ENCODE assay signal across 20 cellular contexts in the genomic region with DNA sequence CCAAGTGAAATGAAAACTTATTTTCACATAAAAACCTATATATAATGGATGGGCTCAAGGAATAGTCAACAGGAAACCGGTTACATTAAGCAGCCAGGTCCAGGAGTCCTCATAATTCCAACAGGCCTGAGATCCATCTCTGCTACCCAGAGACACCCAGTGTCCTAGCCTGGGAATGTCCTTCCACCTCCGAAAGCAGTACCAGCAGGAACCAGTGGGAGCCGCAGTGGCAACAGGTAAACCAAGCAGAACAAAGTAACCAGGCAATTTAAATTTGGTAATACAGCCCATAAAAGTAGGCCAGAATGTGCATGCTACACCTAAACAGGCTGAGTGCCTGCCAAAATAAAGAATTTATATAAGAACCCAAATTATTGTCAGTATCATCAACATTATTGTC.
DNase-seq lines count a peak whose midpoint lies in the region; ATAC-seq and TF ChIP-seq lines count a peak whose summit lies in the region.
"Had no signal": no experiment of that assay in that cellular context is flagged by ENCODE, and none has a peak within 500 bp of the region (broad histone marks: within the 10 kb centered on the region; RNA-seq: fewer than 3 reads in every experiment).

No MANE protein-coding gene starts in this region.

- no peak for TF ChIP-seq EP300 in SK-N-SH (IDR thresholded peaks at IDR 0.05; ENCODE audit: borderline replicate concordance in 1 of 2, low read depth in 1 of 2, low read length in 1 of 2)

- DNase-seq in ELF-1 (ENCODE audit: low read depth, low spot score) (peak; percentile 3), HT1080 (ENCODE audit: low read depth) (peak; percentile 37), SK-N-SH (no peak), kidney tubule cell (ENCODE audit: low spot score) (peak; percentile 2), DMS79 treated with DMSO at 0.1 percent for 48 hours (lab: John Stamatoyannopoulos, UW) (no peak), posterior vena cava (ENCODE audit: low spot score) (no peak)
- DNase-seq: activated CD4-positive, alpha-beta T cell treated with anti-CD3 and anti-CD28 coated beads for 36 hours; CD4-positive, alpha-beta memory T cell; erythroblast; naive B cell; NCI-H187; posterior cingulate gyrus; stimulated activated CD4-positive, alpha-beta T cell treated with anti-CD3 and anti-CD28 coated beads, Interleukin-4, amount 100 ng/mL, for 1 hour; T-helper 9 cell; upper lobe of right lung had no signal

- TF ChIP-seq CTCF in SK-N-SH (IDR thresholded peaks at IDR 0.05) = peak; percentile 26

- no peak overlapping the region for H3K9ac ChIP-seq in SK-N-SH

- H2AFZ ChIP-seq in SK-N-SH (ENCODE audit: low read depth) = no peak overlapping the region

- H3K79me2 ChIP-seq in SK-N-SH (ENCODE audit: insufficient read depth) = no peaks in the 10 kb centered on the region

- no peaks in the 10 kb centered on the region for H3K9me3 ChIP-seq in SK-N-SH
- H3K9me3 ChIP-seq: gastroesophageal sphincter, upper lobe of right lung had no signal

- ATAC-seq in GM19395 (IDR thresholded peaks at IDR 0.05; ENCODE audit: unreplicated experiment) = no peak
- ATAC-seq in HG03108 (IDR thresholded peaks at IDR 0.05; ENCODE audit: unreplicated experiment) = no peak
- ATAC-seq: activated CD4-positive, alpha-beta T cell treated with anti-CD3 and anti-CD28 coated beads for 36 hours; gastroesophageal sphincter; upper lobe of right lung had no signal

- POLR2A ChIA-PET in SK-N-SH (lab: Yijun Ruan, JAX) = no interaction called here

- H3K4me3 ChIP-seq in SK-N-SH (ENCODE audit: low read depth in 2 of 2, low read length in 1 of 2) = no peak overlapping the region
- H3K4me3 ChIP-seq: gastroesophageal sphincter, SK-N-MC, skin epidermis, upper lobe of right lung had no signal

- no peak overlapping the region for H3K4me2 ChIP-seq in SK-N-SH

- H3K27me3 ChIP-seq in SK-N-SH (ENCODE audit: insufficient read depth) = no peaks in the 10 kb centered on the region
- H3K27me3 ChIP-seq: gastroesophageal sphincter, upper lobe of right lung had no signal

- H3K9me2 ChIP-seq in SK-N-SH = no peaks in the 10 kb centered on the region

- no peak for TF ChIP-seq RAD21 in SK-N-SH (IDR thresholded peaks at IDR 0.05; ENCODE audit: low read length)

- no peak overlapping the region for H3K27ac ChIP-seq in SK-N-SH (ENCODE audit: low read depth in 2 of 2, low read length in 1 of 2)
- H3K27ac ChIP-seq: gastroesophageal sphincter, SK-N-MC, skin epidermis, upper lobe of right lung had no signal

- no peaks in the 10 kb centered on the region for H3F3A ChIP-seq in SK-N-SH (replicated peaks; ENCODE audit: insufficient read depth)

- 34% methylated on average over 3 of the region's 3 CpGs for WGBS in SK-N-SH (ENCODE audit: low lambda C conversion rate)

- intact Hi-C loops in posterior vena cava (cut with DNase I) = no loop called here

- H3K4me1 ChIP-seq in SK-N-SH (ENCODE audit: control insufficient read depth in 1 of 2, insufficient read depth in 2 of 2, low read depth in 1 of 2, low read length in 1 of 2) = no peaks in the 10 kb centered on the region
- H3K4me1 ChIP-seq: gastroesophageal sphincter, upper lobe of right lung had no signal

- CTCF ChIA-PET in SK-N-SH (lab: Yijun Ruan, JAX) = no interaction called here

- H3K36me3 ChIP-seq in SK-N-SH (replicated peaks in 1 of 2; ENCODE audit: control insufficient read depth in 1 of 2, insufficient read depth in 2 of 2, low read length in 1 of 2) = no peaks in the 10 kb centered on the region
- H3K36me3 ChIP-seq: gastroesophageal sphincter, upper lobe of right lung had no signal

- H4K20me1 ChIP-seq in SK-N-SH (ENCODE audit: insufficient read depth) = no peaks in the 10 kb centered on the region

TF ChIP-seq in SK-N-SH, 30 proteins besides CTCF, POLR2A, EP300 and RAD21:
- TF ChIP-seq MXI1 (IDR thresholded peaks at IDR 0.05; ENCODE audit: low read depth, low read length) = no peak
- no peak for TF ChIP-seq EZH2phosphoT487 (IDR thresholded peaks at IDR 0.05; ENCODE audit: borderline replicate concordance, low read depth)
- TF ChIP-seq, protein P1, sequence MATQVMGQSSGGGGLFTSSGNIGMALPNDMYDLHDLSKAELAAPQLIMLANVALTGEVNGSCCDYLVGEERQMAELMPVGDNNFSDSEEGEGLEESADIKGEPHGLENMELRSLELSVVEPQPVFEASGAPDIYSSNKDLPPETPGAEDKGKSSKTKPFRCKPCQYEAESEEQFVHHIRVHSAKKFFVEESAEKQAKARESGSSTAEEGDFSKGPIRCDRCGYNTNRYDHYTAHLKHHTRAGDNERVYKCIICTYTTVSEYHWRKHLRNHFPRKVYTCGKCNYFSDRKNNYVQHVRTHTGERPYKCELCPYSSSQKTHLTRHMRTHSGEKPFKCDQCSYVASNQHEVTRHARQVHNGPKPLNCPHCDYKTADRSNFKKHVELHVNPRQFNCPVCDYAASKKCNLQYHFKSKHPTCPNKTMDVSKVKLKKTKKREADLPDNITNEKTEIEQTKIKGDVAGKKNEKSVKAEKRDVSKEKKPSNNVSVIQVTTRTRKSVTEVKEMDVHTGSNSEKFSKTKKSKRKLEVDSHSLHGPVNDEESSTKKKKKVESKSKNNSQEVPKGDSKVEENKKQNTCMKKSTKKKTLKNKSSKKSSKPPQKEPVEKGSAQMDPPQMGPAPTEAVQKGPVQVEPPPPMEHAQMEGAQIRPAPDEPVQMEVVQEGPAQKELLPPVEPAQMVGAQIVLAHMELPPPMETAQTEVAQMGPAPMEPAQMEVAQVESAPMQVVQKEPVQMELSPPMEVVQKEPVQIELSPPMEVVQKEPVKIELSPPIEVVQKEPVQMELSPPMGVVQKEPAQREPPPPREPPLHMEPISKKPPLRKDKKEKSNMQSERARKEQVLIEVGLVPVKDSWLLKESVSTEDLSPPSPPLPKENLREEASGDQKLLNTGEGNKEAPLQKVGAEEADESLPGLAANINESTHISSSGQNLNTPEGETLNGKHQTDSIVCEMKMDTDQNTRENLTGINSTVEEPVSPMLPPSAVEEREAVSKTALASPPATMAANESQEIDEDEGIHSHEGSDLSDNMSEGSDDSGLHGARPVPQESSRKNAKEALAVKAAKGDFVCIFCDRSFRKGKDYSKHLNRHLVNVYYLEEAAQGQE (IDR thresholded peaks at IDR 0.05; ENCODE audit: low read depth, low read length) = no peak
- TF ChIP-seq, protein P2, sequence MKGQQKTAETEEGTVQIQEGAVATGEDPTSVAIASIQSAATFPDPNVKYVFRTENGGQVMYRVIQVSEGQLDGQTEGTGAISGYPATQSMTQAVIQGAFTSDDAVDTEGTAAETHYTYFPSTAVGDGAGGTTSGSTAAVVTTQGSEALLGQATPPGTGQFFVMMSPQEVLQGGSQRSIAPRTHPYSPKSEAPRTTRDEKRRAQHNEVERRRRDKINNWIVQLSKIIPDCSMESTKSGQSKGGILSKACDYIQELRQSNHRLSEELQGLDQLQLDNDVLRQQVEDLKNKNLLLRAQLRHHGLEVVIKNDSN (IDR thresholded peaks at IDR 0.05; ENCODE audit: borderline replicate concordance, low read depth) = no peak
- TF ChIP-seq NRF1 (IDR thresholded peaks at IDR 0.05; ENCODE audit: low read depth, low read length) = no peak
- TF ChIP-seq FOXM1 (IDR thresholded peaks at IDR 0.05; ENCODE audit: low read depth) = no peak

Comparison
In these comparisons a context has a peak if more than half of its experiments do, and no peak if none do; other contexts are left out.
1. DNase-seq: peak in ELF-1 (single experiment), HT1080 (single experiment) and kidney tubule cell (single experiment); none in SK-N-SH (single experiment), DMS79 treated with DMSO at 0.1 percent for 48 hours (single experiment) and posterior vena cava (single experiment).